9 cellular contexts compared by ENCODE assay signal in genomic region chr17:80855968-80856862, GRCh38.
DNase-seq lines count a peak whose midpoint lies in the region; ATAC-seq and TF ChIP-seq lines count a peak whose summit lies in the region.
"Had no signal": no experiment of that assay in that cellular context is flagged by ENCODE, and none has a peak within 500 bp of the region (broad histone marks: within the 10 kb centered on the region; RNA-seq: fewer than 3 reads in every experiment).

No MANE protein-coding gene starts in this region.

- intact Hi-C loops in breast epithelium (cut with DNase I; ENCODE audit: low total_unique reads), result no loop called here
- intact Hi-C loops in natural killer cell (cut with micrococcal nuclease), result loop anchor here (1.0 kb wide), 1 partner anchor 23 kb away; no protein-coding TSS in a partner anchor
- intact Hi-C loops in transverse colon (cut with DNase I; ENCODE audit: low total_unique reads), result no loop called here

- H3K9me3 ChIP-seq in breast epithelium, result no peaks in the 10 kb centered on the region
- no peaks in the 10 kb centered on the region for H3K9me3 ChIP-seq in transverse colon

- WGBS in transverse colon (ENCODE audit: low coverage in 1 of 2), 2 donors, result 58 to 66% methylated on average over 21 of the region's 21 CpGs

- H3K27ac Mint-ChIP-seq in WTC11 (peak overlapping the region; percentile 52), natural killer cell (peak overlapping the region; percentile 80 to 88)

- H3K27me3 ChIP-seq in breast epithelium (no peaks in the 10 kb centered on the region), transverse colon (no peaks in the 10 kb centered on the region)

- no peak for TF ChIP-seq EP300 in transverse colon (IDR thresholded peaks at IDR 0.05; ENCODE audit: low read depth)

- H3K27me3 Mint-ChIP-seq in WTC11 (ENCODE audit: low read depth), result no peaks in the 10 kb centered on the region
- no peaks in the 10 kb centered on the region for H3K27me3 Mint-ChIP-seq in natural killer cell (ENCODE audit: low read depth in 2 of 2)
- H3K27me3 Mint-ChIP-seq: naive B cell had no signal

- H3K27ac ChIP-seq in breast epithelium (peak overlapping the region; percentile 29 to 41), transverse colon (peak overlapping the region in 2 of 4 donors; percentile 19 to 42)

- H3K36me3 ChIP-seq in breast epithelium (no peaks in the 10 kb centered on the region), transverse colon (no peaks in the 10 kb centered on the region)

- H3K4me1 ChIP-seq in breast epithelium (no peaks in the 10 kb centered on the region), transverse colon (peaks cover 0 to 36% (median 20%) of the 10 kb centered on the region in 4 donors)

- DNase-seq in AG20443 (ENCODE audit: low spot score), result peak; percentile 93
- DNase-seq in HS-27A (ENCODE audit: low read depth), result peak; percentile 76
- DNase-seq in WTC11 (ENCODE audit: low spot score), result no peak
- peak in 1 of 2 donors; percentile 70 for DNase-seq in breast epithelium (ENCODE audit: low spot score in 2 of 2)
- peak; percentile 71 for DNase-seq in natural killer cell
- DNase-seq in transverse colon, result peak; percentile 46
- no peak for DNase-seq in NCI-H187 treated with DMSO at 0.1 percent for 48 hours (lab: John Stamatoyannopoulos, UW)
- DNase-seq: naive B cell had no signal

- POLR2A ChIA-PET in WTC11 (lab: Charles Lee), result no interaction called here

- TF ChIP-seq CTCF in WTC11 (IDR thresholded peaks at IDR 0.05), result no peak
- no peak for TF ChIP-seq CTCF in breast epithelium (IDR thresholded peaks at IDR 0.05)
- no peak for TF ChIP-seq CTCF in natural killer cell (IDR thresholded peaks at IDR 0.05)
- no peak for TF ChIP-seq CTCF in transverse colon (IDR thresholded peaks at IDR 0.05)

- H3K36me3 Mint-ChIP-seq in WTC11, result no peaks in the 10 kb centered on the region; the same call in 1 of the 2 replicates
- no peaks in the 10 kb centered on the region for H3K36me3 Mint-ChIP-seq in natural killer cell

- H3K4me1 Mint-ChIP-seq in WTC11, result peaks cover 27% of the 10 kb centered on the region
- H3K4me1 Mint-ChIP-seq in natural killer cell, result peaks cover 21 to 32% of the 10 kb centered on the region in 2 donors

- H3K9me3 Mint-ChIP-seq in WTC11 (no peaks in the 10 kb centered on the region), natural killer cell (no peaks in the 10 kb centered on the region)
- H3K9me3 Mint-ChIP-seq: naive B cell had no signal

- H3K4me3 Mint-ChIP-seq in WTC11 (no peak overlapping the region), natural killer cell (no peak overlapping the region)
- H3K4me3 Mint-ChIP-seq: naive B cell had no signal

- CTCF ChIA-PET in WTC11 (lab: Charles Lee), result interaction anchor here (0.5 kb wide), 1 partner anchor 617 kb away, joined by 3 read pairs; no protein-coding TSS in a partner anchor

- no peak for TF ChIP-seq POLR2A in breast epithelium (IDR thresholded peaks at IDR 0.05)
- TF ChIP-seq POLR2A in transverse colon (IDR thresholded peaks at IDR 0.05), result no peak

- H3K4me3 ChIP-seq in breast epithelium (no peak overlapping the region), transverse colon (no peak overlapping the region)

- in situ Hi-C loops in transverse colon (cut with MboI; ENCODE audit: low pct_ligation_motif_present in 1 of 4, low pct_unique_long_range_greater_than_20kb in 1 of 4, low sequenced_read_pairs in 3 of 4), result loop anchor here in 1 of 4 donors (25.0 kb wide), 1 partner anchor 419 kb away; no protein-coding TSS in a partner anchor

- ATAC-seq in GM19463 (IDR thresholded peaks at IDR 0.05; ENCODE audit: unreplicated experiment) (peak; percentile 87), WTC11 (no peak), natural killer cell (peak; percentile 93 to 98 (median 98))

TF ChIP-seq in WTC11, 78 proteins besides CTCF, POLR2A, EP300 and RAD21:
- no peak for TF ChIP-seq NFYB (CRISPR knock-in tag; conservative IDR thresholded peaks at IDR 0.05; ENCODE audit: low read depth)

Comparison
In these comparisons a context has a peak if more than half of its experiments do, and no peak if none do; other contexts are left out.
1. DNase-seq: peak in AG20443 (single experiment), HS-27A (single experiment), natural killer cell (single experiment) and transverse colon (single experiment); none in WTC11 (single experiment) and NCI-H187 treated with DMSO at 0.1 percent for 48 hours (single experiment).